In the genomic region with DNA sequence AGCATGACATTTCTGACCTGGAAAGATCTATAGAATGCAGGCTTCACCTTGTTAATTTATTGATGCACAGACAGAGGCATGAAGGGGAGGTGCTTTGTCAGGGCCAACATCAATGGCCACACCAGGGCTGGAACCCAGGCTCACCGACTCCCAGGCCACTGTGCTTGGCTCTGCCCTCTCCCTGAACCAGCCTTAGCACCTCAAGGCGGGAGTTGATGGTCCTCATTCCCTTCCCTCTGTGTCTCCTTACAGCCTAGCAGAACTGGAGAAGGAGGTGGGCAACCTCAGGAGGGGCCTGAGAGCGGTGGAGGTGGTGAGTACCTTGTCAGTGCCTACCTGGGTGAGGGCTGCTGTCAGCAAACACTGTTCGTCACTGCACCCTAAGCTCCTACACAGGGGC, we compare ENCODE assay signal across 1 cellular context.
TF ChIP-seq lines count a peak whose summit lies in the region.

No MANE protein-coding gene starts in this region.

TF ChIP-seq in H1, 55 proteins besides CTCF, POLR2A, EP300 and RAD21:
- no peak for TF ChIP-seq NRF1 (IDR thresholded peaks at IDR 0.05; ENCODE audit: low read depth, low read length)
- no peak for TF ChIP-seq EGR1 (IDR thresholded peaks at IDR 0.05; ENCODE audit: borderline replicate concordance, low read depth, low read length)
- TF ChIP-seq, protein P1, sequence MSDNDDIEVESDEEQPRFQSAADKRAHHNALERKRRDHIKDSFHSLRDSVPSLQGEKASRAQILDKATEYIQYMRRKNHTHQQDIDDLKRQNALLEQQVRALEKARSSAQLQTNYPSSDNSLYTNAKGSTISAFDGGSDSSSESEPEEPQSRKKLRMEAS (IDR thresholded peaks at IDR 0.05): no peak
- no peak for TF ChIP-seq SRF (IDR thresholded peaks at IDR 0.05; ENCODE audit: low read depth, low read length)
- no peak for TF ChIP-seq TBP (IDR thresholded peaks at IDR 0.05; ENCODE audit: low read depth, low read length)
- no peak for TF ChIP-seq RNF2 (IDR thresholded peaks at IDR 0.05; ENCODE audit: borderline replicate concordance, low read depth, low read length, missing control alignments, poor library complexity, severe bottlenecking)
- no peak for TF ChIP-seq POLR2AphosphoS5 (IDR thresholded peaks at IDR 0.05; ENCODE audit: low read depth, low read length)
- no peak for TF ChIP-seq SIN3A (conservative IDR thresholded peaks at IDR 0.05 in 1 of 2, IDR thresholded peaks at IDR 0.05 in 1 of 2; ENCODE audit: low read depth in 1 of 2, low read length in 2 of 2)
- TF ChIP-seq HDAC2 (IDR thresholded peaks at IDR 0.05; ENCODE audit: borderline replicate concordance in 1 of 2, low read depth in 2 of 2, low read length in 2 of 2): no peak
- TF ChIP-seq JUN (IDR thresholded peaks at IDR 0.05; ENCODE audit: low read depth, low read length): no peak
- no peak for TF ChIP-seq KDM1A (IDR thresholded peaks at IDR 0.05; ENCODE audit: borderline replicate concordance, low read length)
- TF ChIP-seq CBX5 (IDR thresholded peaks at IDR 0.05; ENCODE audit: low read depth, low read length): no peak
- no peak for TF ChIP-seq CHD1 (IDR thresholded peaks at IDR 0.05; ENCODE audit: low read depth, low read length)
- TF ChIP-seq KDM4A (IDR thresholded peaks at IDR 0.05; ENCODE audit: low read depth, low read length, severe bottlenecking): no peak
- no peak for TF ChIP-seq ZNF274 (IDR thresholded peaks at IDR 0.05; ENCODE audit: borderline replicate concordance, extremely low read depth, low read length)
- no peak for TF ChIP-seq CTBP2 (IDR thresholded peaks at IDR 0.05; ENCODE audit: borderline replicate concordance, insufficient read depth, insufficient read length, low read length)
- no peak for TF ChIP-seq KDM5A (IDR thresholded peaks at IDR 0.05; ENCODE audit: low read length)
- TF ChIP-seq JUND (IDR thresholded peaks at IDR 0.05; ENCODE audit: low read length): no peak
- TF ChIP-seq RFX5 (IDR thresholded peaks at IDR 0.05; ENCODE audit: borderline replicate concordance, low read depth, low read length): no peak
